9 cellular contexts compared by ENCODE assay signal in the genomic region with DNA sequence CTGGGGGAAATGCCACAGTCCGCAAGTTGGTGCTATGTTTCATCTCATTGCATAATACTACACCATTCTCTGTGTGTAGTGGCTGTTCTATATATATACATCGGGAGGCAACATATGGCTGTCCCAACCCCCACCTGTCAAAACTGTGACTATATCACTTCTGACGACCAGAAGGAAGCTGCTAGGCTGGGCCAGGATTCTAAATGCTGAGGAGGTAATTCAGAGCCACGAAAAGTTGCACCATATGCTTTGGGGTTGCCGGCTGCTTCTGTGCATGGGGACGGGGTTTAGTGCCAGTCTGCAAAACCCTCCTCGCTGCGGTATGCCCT. TPM values are rescaled to one million over a fixed set of nuclear protein-coding genes. Genes with fewer than 3 reads are reported as not detected.
DNase-seq lines count a peak whose midpoint lies in the region; ATAC-seq and TF ChIP-seq lines count a peak whose summit lies in the region.
"Had no signal": no experiment of that assay in that cellular context is flagged by ENCODE, and none has a peak within 500 bp of the region (broad histone marks: within the 10 kb centered on the region; RNA-seq: fewer than 3 reads in every experiment).

No MANE protein-coding gene starts in this region.

- H3K27ac Mint-ChIP-seq in activated CD8-positive, alpha-beta T cell treated with anti-CD3 and anti-CD28 coated beads for 36 hours: peak overlapping the region; percentile 49
- H3K27ac Mint-ChIP-seq in natural killer cell treated with Interleukin-12 subunit alpha and Interleukin-12 subunit beta and Interleukin-15 and Interleukin-18, amount 100 ng/mL, for 72 hours: peak overlapping the region; percentile 69 to 88

- no peaks in the 10 kb centered on the region for H3K9me3 ChIP-seq in Loucy (ENCODE audit: insufficient read depth, low read depth, low read length)

- peak overlapping the region; percentile 61 for H3K4me3 ChIP-seq in Loucy (ENCODE audit: low read length, poor library complexity, severe bottlenecking)

- CTCF ChIA-PET in activated CD8-positive, alpha-beta T cell treated with anti-CD3 and anti-CD28 coated beads for 36 hours (lab: Charles Lee): interaction anchor here (1.2 to 1.6 kb wide), 5 partner anchors 8 to 247 kb away, joined by 3 to 5 read pairs (median 3); a partner anchor contains a TSS

- H3K4me1 ChIP-seq in Loucy (ENCODE audit: insufficient read depth, low read length, poor library complexity, severe bottlenecking): peaks cover 44% of the 10 kb centered on the region

- peak overlapping the region; percentile 55 for H3K4me2 ChIP-seq in Loucy (ENCODE audit: low read depth, low read length, poor library complexity, severe bottlenecking)

- H2AFZ ChIP-seq in Loucy (ENCODE audit: low read length): 0 out of 2 replicates have a peak overlapping the region, but pooled peaks have one; percentile 1

- H3K9me3 Mint-ChIP-seq in activated CD8-positive, alpha-beta T cell treated with anti-CD3 and anti-CD28 coated beads for 36 hours: no peaks in the 10 kb centered on the region
- no peaks in the 10 kb centered on the region for H3K9me3 Mint-ChIP-seq in natural killer cell treated with Interleukin-12 subunit alpha and Interleukin-12 subunit beta and Interleukin-15 and Interleukin-18, amount 100 ng/mL, for 72 hours

- H3K9ac ChIP-seq in Loucy (ENCODE audit: low read depth, low read length, poor library complexity, severe bottlenecking): peak overlapping the region; percentile 68

- no peaks in the 10 kb centered on the region for H3K79me2 ChIP-seq in Loucy (ENCODE audit: insufficient read depth, low read length)

- H3K4me3 Mint-ChIP-seq in activated CD8-positive, alpha-beta T cell treated with anti-CD3 and anti-CD28 coated beads for 36 hours: peak overlapping the region; percentile 85
- peak overlapping the region; percentile 95 for H3K4me3 Mint-ChIP-seq in natural killer cell treated with Interleukin-12 subunit alpha and Interleukin-12 subunit beta and Interleukin-15 and Interleukin-18, amount 100 ng/mL, for 72 hours

- peaks cover 3% of the 10 kb centered on the region for H3K36me3 Mint-ChIP-seq in activated CD8-positive, alpha-beta T cell treated with anti-CD3 and anti-CD28 coated beads for 36 hours (ENCODE audit: low read depth)
- H3K36me3 Mint-ChIP-seq in natural killer cell treated with Interleukin-12 subunit alpha and Interleukin-12 subunit beta and Interleukin-15 and Interleukin-18, amount 100 ng/mL, for 72 hours: no peaks in the 10 kb centered on the region

- DNase-seq in DMS53 (lab: John Stamatoyannopoulos, UW): peak; percentile 35
- peak; percentile 19 for DNase-seq in activated CD8-positive, alpha-beta T cell treated with anti-CD3 and anti-CD28 coated beads for 36 hours
- DNase-seq in natural killer cell treated with Interleukin-12 subunit alpha and Interleukin-12 subunit beta and Interleukin-15 and Interleukin-18, amount 100 ng/mL, for 72 hours (ENCODE audit: low spot score): no peak
- DNase-seq in NCI-H774 (lab: John Stamatoyannopoulos, UW): no peak
- no peak for DNase-seq in left cardiac atrium

- POLR2A ChIA-PET in activated CD8-positive, alpha-beta T cell treated with anti-CD3 and anti-CD28 coated beads for 36 hours (lab: Charles Lee): interaction anchor here (2.3 kb wide), 1 partner anchor 25 kb away, joined by 6 read pairs; no protein-coding TSS in a partner anchor

- no peaks in the 10 kb centered on the region for H3K27me3 Mint-ChIP-seq in activated CD8-positive, alpha-beta T cell treated with anti-CD3 and anti-CD28 coated beads for 36 hours
- peaks cover 0 to 2% of the 10 kb centered on the region in 2 donors for H3K27me3 Mint-ChIP-seq in natural killer cell treated with Interleukin-12 subunit alpha and Interleukin-12 subunit beta and Interleukin-15 and Interleukin-18, amount 100 ng/mL, for 72 hours

- no peaks in the 10 kb centered on the region for H3K36me3 ChIP-seq in Loucy (ENCODE audit: insufficient read depth, low read length)

- H4K20me1 ChIP-seq in Loucy (ENCODE audit: insufficient read depth, low read length, poor library complexity, severe bottlenecking): no peaks in the 10 kb centered on the region

- no peak for TF ChIP-seq CTCF in Loucy (conservative IDR thresholded peaks at IDR 0.05; ENCODE audit: low read length)
- TF ChIP-seq CTCF in activated CD8-positive, alpha-beta T cell treated with anti-CD3 and anti-CD28 coated beads for 36 hours (IDR thresholded peaks at IDR 0.05): no peak

- intact Hi-C loops in activated CD8-positive, alpha-beta T cell treated with anti-CD3 and anti-CD28 coated beads for 36 hours (cut with micrococcal nuclease): no loop called here
- intact Hi-C loops in left cardiac atrium (cut with DNase I): no loop called here

- H3K4me1 Mint-ChIP-seq in activated CD8-positive, alpha-beta T cell treated with anti-CD3 and anti-CD28 coated beads for 36 hours (ENCODE audit: low read depth): peaks cover 18% of the 10 kb centered on the region
- H3K4me1 Mint-ChIP-seq in natural killer cell treated with Interleukin-12 subunit alpha and Interleukin-12 subunit beta and Interleukin-15 and Interleukin-18, amount 100 ng/mL, for 72 hours (ENCODE audit: low read depth in 2 of 2): peaks cover 14 to 36% of the 10 kb centered on the region in 2 donors

- no peaks in the 10 kb centered on the region for H3K27me3 ChIP-seq in Loucy (ENCODE audit: insufficient read depth, low read length, poor library complexity, severe bottlenecking)

- ATAC-seq in activated CD8-positive, alpha-beta T cell treated with anti-CD3 and anti-CD28 coated beads for 36 hours: no peak
- peak; percentile 32 to 46 for ATAC-seq in natural killer cell treated with Interleukin-12 subunit alpha and Interleukin-12 subunit beta and Interleukin-15 and Interleukin-18, amount 100 ng/mL, for 72 hours
- ATAC-seq in HG03378 (IDR thresholded peaks at IDR 0.05; ENCODE audit: unreplicated experiment) (no peak), GM18861 (IDR thresholded peaks at IDR 0.05; ENCODE audit: unreplicated experiment) (no peak), left cardiac atrium (no peak)

- H3K9me2 ChIP-seq in Loucy (replicated peaks; ENCODE audit: low read depth, low read length): no peaks in the 10 kb centered on the region

- no peaks in the 10 kb centered on the region for H3F3A ChIP-seq in Loucy (ENCODE audit: low read depth)

RNA-seq across cellular contexts. Expression of a gene that starts 50.5 kb away (rescaled TPM):
- under 1 TPM; 0.45 to 0.54 TPM for total RNA-seq in activated CD8-positive, alpha-beta T cell treated with anti-CD3 and anti-CD28 coated beads for 36 hours
- total RNA-seq in natural killer cell treated with Interleukin-12 subunit alpha and Interleukin-12 subunit beta and Interleukin-15 and Interleukin-18, amount 100 ng/mL, for 72 hours: under 1 TPM; 0.25 to 0.26 TPM
- not detected for total RNA-seq in left cardiac atrium
- total RNA-seq: RPMI7951 had no signal

Comparison
In these comparisons a context has a peak if more than half of its experiments do, and no peak if none do; other contexts are left out.
1. DNase-seq: peak in DMS53 (single experiment) and activated CD8-positive, alpha-beta T cell treated with anti-CD3 and anti-CD28 coated beads for 36 hours (single experiment); none in natural killer cell treated with Interleukin-12 subunit alpha and Interleukin-12 subunit beta and Interleukin-15 and Interleukin-18, amount 100 ng/mL, for 72 hours (single experiment), NCI-H774 (single experiment) and left cardiac atrium (single experiment).
2. ATAC-seq: peak in natural killer cell treated with Interleukin-12 subunit alpha and Interleukin-12 subunit beta and Interleukin-15 and Interleukin-18, amount 100 ng/mL, for 72 hours (2 of 2); none in activated CD8-positive, alpha-beta T cell treated with anti-CD3 and anti-CD28 coated beads for 36 hours (single experiment), HG03378 (single experiment), GM18861 (single experiment) and left cardiac atrium (0 of 2).